20 cellular contexts compared by ENCODE assay signal in the genomic region with DNA sequence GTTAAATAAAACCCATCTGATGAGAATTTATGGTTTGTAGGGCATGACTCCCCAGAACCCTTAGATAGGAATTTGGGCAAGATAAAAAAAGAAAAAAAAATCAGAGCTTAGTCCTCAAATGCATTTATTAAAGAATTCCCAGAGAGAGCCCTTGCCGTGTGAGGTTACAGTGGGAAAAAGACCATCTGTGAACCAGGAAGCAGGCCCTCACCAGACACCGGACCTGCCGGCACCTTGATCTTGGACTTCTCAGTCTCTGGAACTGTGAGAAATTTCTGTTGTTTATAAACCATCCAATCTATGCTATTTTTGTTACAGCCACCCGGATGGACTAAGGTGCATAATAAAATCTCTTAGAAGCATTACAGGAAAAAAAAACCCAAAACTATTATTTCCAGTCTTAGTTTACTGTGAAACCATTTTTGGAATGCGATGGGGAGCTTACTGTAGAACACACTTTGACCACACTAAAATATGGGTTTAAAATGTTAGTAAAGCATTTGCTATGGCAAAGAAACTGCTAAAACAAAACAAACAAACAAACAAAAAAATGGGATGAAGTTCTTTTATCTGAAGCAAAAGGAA.
DNase-seq lines count a peak whose midpoint lies in the region; ATAC-seq and TF ChIP-seq lines count a peak whose summit lies in the region.
"Had no signal": no experiment of that assay in that cellular context is flagged by ENCODE, and none has a peak within 500 bp of the region (broad histone marks: within the 10 kb centered on the region; RNA-seq: fewer than 3 reads in every experiment).

No MANE protein-coding gene starts in this region.

- H3K9ac ChIP-seq in adipocyte (ENCODE audit: low read length) (no peak overlapping the region), parathyroid adenoma (peak overlapping the region; percentile 4)

- H3K27me3 ChIP-seq in HAP-1 (ENCODE audit: low read depth) (no peaks in the 10 kb centered on the region), adipocyte (replicated peaks; ENCODE audit: control insufficient read depth, insufficient read depth, low read length) (no peaks in the 10 kb centered on the region), parathyroid adenoma (ENCODE audit: control insufficient read depth, insufficient read depth, low read length) (no peaks in the 10 kb centered on the region)
- H3K27me3 ChIP-seq: SJCRH30 had no signal

- no peaks in the 10 kb centered on the region for H3K36me3 ChIP-seq in HAP-1 (replicated peaks)
- no peaks in the 10 kb centered on the region for H3K36me3 ChIP-seq in adipocyte (ENCODE audit: control insufficient read depth, insufficient read depth, low read length, severe bottlenecking)
- no peaks in the 10 kb centered on the region for H3K36me3 ChIP-seq in parathyroid adenoma (ENCODE audit: control insufficient read depth, insufficient read depth, low read length)
- H3K36me3 ChIP-seq: SJCRH30 had no signal

- TF ChIP-seq CTCF in parathyroid adenoma (IDR thresholded peaks at IDR 0.05) = no peak

- H3K9me3 ChIP-seq in HAP-1 (no peaks in the 10 kb centered on the region), adipocyte (ENCODE audit: control insufficient read depth, low read length) (peaks cover 4% of the 10 kb centered on the region), parathyroid adenoma (ENCODE audit: control insufficient read depth, low read length) (no peaks in the 10 kb centered on the region)
- H3K9me3 ChIP-seq: SJCRH30 had no signal

- DNase-seq in HAP-1 (ENCODE audit: low spot score in 2 of 2) = peak; percentile 61 to 79
- DNase-seq in adipocyte (ENCODE audit: low read depth) = peak; percentile 51
- DNase-seq in iris pigment epithelial cell (ENCODE audit: low read depth) = peak; percentile 4
- no peak for DNase-seq in NCI-H2107 treated with DMSO at 0.1 percent for 48 hours (lab: John Stamatoyannopoulos, UW; ENCODE audit: unreplicated experiment)
- DNase-seq: ACHN; Caco-2; CD4-positive, CD25-positive, alpha-beta regulatory T cell; KBM-7; NCI-H1048; NCI-H146; NCI-H2081; NCI-H510A treated with DMSO at 0.1 percent for 48 hours; NCI-H82; PC-9; SJCRH30; SW 1271 had no signal

- ATAC-seq in HG02970 (IDR thresholded peaks at IDR 0.05; ENCODE audit: low FRiP score, unreplicated experiment) (no peak), HG03139 (IDR thresholded peaks at IDR 0.05; ENCODE audit: unreplicated experiment) (no peak)
- ATAC-seq: GM12878 had no signal

- in situ Hi-C loops in HAP-1 (cut with MboI; ENCODE audit: low sequenced_read_pairs) = no loop called here

- no peak overlapping the region for H3K4me3 ChIP-seq in HAP-1
- no peak overlapping the region for H3K4me3 ChIP-seq in adipocyte (ENCODE audit: low read length)
- no peak overlapping the region for H3K4me3 ChIP-seq in parathyroid adenoma (ENCODE audit: low read depth, low read length)
- H3K4me3 ChIP-seq: GM12878, PC-9, SJCRH30 had no signal

- H3K79me2 ChIP-seq in parathyroid adenoma = no peaks in the 10 kb centered on the region

- no peak overlapping the region for H3K4me2 ChIP-seq in parathyroid adenoma (ENCODE audit: low read length)
- H3K4me2 ChIP-seq: PC-9 had no signal

- peaks cover 26% of the 10 kb centered on the region for H3K4me1 ChIP-seq in HAP-1
- H3K4me1 ChIP-seq in adipocyte (ENCODE audit: control insufficient read depth, insufficient read depth, low read length) = peaks cover 2% of the 10 kb centered on the region
- no peaks in the 10 kb centered on the region for H3K4me1 ChIP-seq in parathyroid adenoma
- H3K4me1 ChIP-seq: Caco-2 had no signal

- peak overlapping the region; percentile 75 for H2AFZ ChIP-seq in parathyroid adenoma
- H2AFZ ChIP-seq: PC-9 had no signal

- H3K27ac ChIP-seq in parathyroid adenoma = peak overlapping the region; percentile 25
- H3K27ac ChIP-seq: PC-9, SJCRH30 had no signal
